Comparison of ENCODE assay signal across 8 cellular contexts in genomic region chr10:50788951-50789904, GRCh38. TPM values are rescaled to one million over a fixed set of nuclear protein-coding genes. Genes with fewer than 3 reads are reported as not detected.
DNase-seq lines count a peak whose midpoint lies in the region; ATAC-seq and TF ChIP-seq lines count a peak whose summit lies in the region.

No MANE protein-coding gene starts in this region.

- H4K20me1 ChIP-seq in GM23338 (replicated peaks; ENCODE audit: insufficient read depth) = no peaks in the 10 kb centered on the region

- 29 to 43% methylated on average over 1 of the region's 1 CpG for WGBS in gastroesophageal sphincter (ENCODE audit: low coverage in 1 of 2), 2 donors

- H3K4me1 ChIP-seq in GM23338 (ENCODE audit: insufficient read depth) (peaks cover 18% of the 10 kb centered on the region), gastroesophageal sphincter (no peaks in the 10 kb centered on the region)

- H3K9me3 Mint-ChIP-seq in GM23338 = peaks cover 12% of the 10 kb centered on the region; the same call in 2 of the 3 replicates

- H3K27ac ChIP-seq in GM23338 (ENCODE audit: low read depth) (no peak overlapping the region), gastroesophageal sphincter (no peak overlapping the region)

- peaks cover 11% of the 10 kb centered on the region; the same call in 2 of the 3 replicates for H3K36me3 Mint-ChIP-seq in GM23338 (ENCODE audit: low read depth)

- no peak for TF ChIP-seq POLR2A in gastroesophageal sphincter (IDR thresholded peaks at IDR 0.05)

- DNase-seq in AG08395 (ENCODE audit: low spot score) (peak; percentile 76), GM23338 (ENCODE audit: low spot score) (peak; percentile 75), SK-N-DZ (ENCODE audit: low spot score) (peak; percentile 6), iPS DF 4.7 (ENCODE audit: extremely low read depth, low spot score) (peak; percentile 30), posterior cingulate gyrus (no peak)

- intact Hi-C loops in posterior cingulate gyrus (cut with DNase I) = no loop called here

- no peaks in the 10 kb centered on the region for H3F3A ChIP-seq in GM23338 (replicated peaks; ENCODE audit: low read depth)

- H3K4me2 ChIP-seq in GM23338 = no peak overlapping the region

- no peaks in the 10 kb centered on the region for H3K9me3 ChIP-seq in gastroesophageal sphincter

- H3K27ac Mint-ChIP-seq in GM23338 = no peak overlapping the region

- peaks cover 15% of the 10 kb centered on the region; the same call in 2 of the 3 replicates for H3K4me1 Mint-ChIP-seq in GM23338

- no peaks in the 10 kb centered on the region for H3K79me2 ChIP-seq in GM23338 (replicated peaks; ENCODE audit: insufficient read depth)

- H3K27me3 ChIP-seq in GM23338 (ENCODE audit: insufficient read depth) (no peaks in the 10 kb centered on the region), gastroesophageal sphincter (no peaks in the 10 kb centered on the region)

- ATAC-seq in GM23338 (peak; percentile 95), HG03571 (IDR thresholded peaks at IDR 0.05; ENCODE audit: unreplicated experiment) (no peak), HG03139 (IDR thresholded peaks at IDR 0.05; ENCODE audit: unreplicated experiment) (no peak), gastroesophageal sphincter (no peak)

- peaks cover 6% of the 10 kb centered on the region for H3K27me3 Mint-ChIP-seq in GM23338 (ENCODE audit: insufficient read depth, low read depth, poor library complexity)

- no peaks in the 10 kb centered on the region for H3K36me3 ChIP-seq in GM23338 (ENCODE audit: insufficient read depth)
- H3K36me3 ChIP-seq in gastroesophageal sphincter = no peaks in the 10 kb centered on the region

- TF ChIP-seq CTCF in GM23338 (conservative IDR thresholded peaks at IDR 0.05; ENCODE audit: low read depth in 2 of 2) = peak; percentile 75 to 78
- no peak for TF ChIP-seq CTCF in gastroesophageal sphincter (IDR thresholded peaks at IDR 0.05)

- H3K4me3 Mint-ChIP-seq in GM23338 = no peak overlapping the region

- no peaks in the 10 kb centered on the region for H3K9me2 ChIP-seq in GM23338 (ENCODE audit: insufficient read depth)

- H2AFZ ChIP-seq in GM23338 = peak overlapping the region; percentile 43; the same call in 1 of the 2 replicates

- no peak overlapping the region for H3K4me3 ChIP-seq in GM23338
- no peak overlapping the region for H3K4me3 ChIP-seq in gastroesophageal sphincter

- no peak for TF ChIP-seq EP300 in gastroesophageal sphincter (IDR thresholded peaks at IDR 0.05)

TF ChIP-seq in GM23338, 12 proteins besides CTCF, POLR2A, EP300 and RAD21 (continues in another document):
- no peak for TF ChIP-seq ZNF462 (CRISPR knock-in tag; IDR thresholded peaks at IDR 0.05)
- no peak for TF ChIP-seq ZNF331 (CRISPR knock-in tag; IDR thresholded peaks at IDR 0.05; ENCODE audit: low read depth)
- no peak for TF ChIP-seq POLR2AphosphoS5 (IDR thresholded peaks at IDR 0.05; ENCODE audit: low read depth)
- no peak for TF ChIP-seq ZNF114 (CRISPR knock-in tag; IDR thresholded peaks at IDR 0.05)
- no peak for TF ChIP-seq EZH2phosphoT487 (IDR thresholded peaks at IDR 0.05; ENCODE audit: unreplicated experiment)
- TF ChIP-seq CREB1 (CRISPR knock-in tag; IDR thresholded peaks at IDR 0.05; ENCODE audit: low read depth) = no peak
- no peak for TF ChIP-seq JUNB (IDR thresholded peaks at IDR 0.05; ENCODE audit: unreplicated experiment)
- no peak for TF ChIP-seq ETS1 (IDR thresholded peaks at IDR 0.05)

RNA-seq across cellular contexts. Expression of gene ASAH2B, which starts 49.5 kb away (rescaled TPM):
- 9.1 and 11.7 TPM in 2 replicates for total RNA-seq in GM23338 (2014; rRNA removed; shearing (Covaris generic))
- 4.4 and 6.9 TPM in 2 replicates for polyA plus RNA-seq in GM23338 (2016; fragmentation: Nextera tagmentation; extraction: Ambion mirVana)
- polyA plus RNA-seq in SK-N-DZ (2014; cell fraction: cytosol; rRNA removed) = 5.3 and 5.6 TPM in 2 replicates
- 3.5 and 4.3 TPM in 2 replicates for polyA plus RNA-seq in SK-N-DZ (2014; cell fraction: nucleus; rRNA removed)
- total RNA-seq in gastroesophageal sphincter = 1 to 10 TPM; 1.2 to 4.8 (median 3.9) TPM

Comparison
In these comparisons a context has a peak if more than half of its experiments do, and no peak if none do; other contexts are left out.
1. DNase-seq: peak in AG08395 (single experiment), GM23338 (single experiment), SK-N-DZ (single experiment) and iPS DF 4.7 (single experiment); none in posterior cingulate gyrus (0 of 10).
2. CTCF ChIP-seq: peak in GM23338 (2 of 2); none in gastroesophageal sphincter (0 of 4).